In genomic region chr17:50708050-50709000, GRCh38 we compare ENCODE assay signal across 8 cellular contexts. TPM values are rescaled to one million over a fixed set of nuclear protein-coding genes. Genes with fewer than 3 reads are reported as not detected.
DNase-seq lines count a peak whose midpoint lies in the region; ATAC-seq and TF ChIP-seq lines count a peak whose summit lies in the region.

No MANE protein-coding gene starts in this region.

- DNase-seq in stimulated activated naive CD8-positive, alpha-beta T cell treated with anti-CD3 and anti-CD28 coated beads, Interleukin-15, Interleukin-2, amounts not matched to agents 100 U/mL and 50 U/mL, for 24 hours, result no peak
- DNase-seq in lung microvascular endothelial cell (ENCODE audit: low read depth in 2 of 2) (peak; percentile 23 to 38), transverse colon (no peak), T-helper 9 cell (no peak), NK-92 (lab: John Stamatoyannopoulos, UW; ENCODE audit: unreplicated experiment) (no peak)

- H3K27ac Mint-ChIP-seq in stimulated activated naive CD8-positive, alpha-beta T cell treated with anti-CD3 and anti-CD28 coated beads, Interleukin-15, Interleukin-2, amounts not matched to agents 100 ng/mL and 50 ng/mL, for 24 hours, result peak overlapping the region; percentile 95

- TF ChIP-seq POLR2A in transverse colon (IDR thresholded peaks at IDR 0.05), result peak; percentile 32

- peaks cover 54% of the 10 kb centered on the region for H3K4me1 Mint-ChIP-seq in stimulated activated naive CD8-positive, alpha-beta T cell treated with anti-CD3 and anti-CD28 coated beads, Interleukin-15, Interleukin-2, amounts not matched to agents 100 ng/mL and 50 ng/mL, for 24 hours (ENCODE audit: low read depth)

- ATAC-seq in stimulated activated naive CD8-positive, alpha-beta T cell treated with anti-CD3 and anti-CD28 coated beads, Interleukin-15, Interleukin-2, amounts not matched to agents 100 U/mL and 50 U/mL, for 24 hours, result no peak

- no peaks in the 10 kb centered on the region for H3K27me3 ChIP-seq in OCI-LY3 (ENCODE audit: low read depth, low read length)
- no peaks in the 10 kb centered on the region for H3K27me3 ChIP-seq in transverse colon

- TF ChIP-seq CTCF in OCI-LY3 (IDR thresholded peaks at IDR 0.05; ENCODE audit: low read depth, low read length) (no peak), transverse colon (IDR thresholded peaks at IDR 0.05) (peak in 1 of 5 experiments; percentile 11)

- peak overlapping the region; percentile 99 for H3K9ac ChIP-seq in OCI-LY3 (ENCODE audit: low read length)

- H3K79me2 ChIP-seq in OCI-LY3 (ENCODE audit: low read length), result peaks cover 59% of the 10 kb centered on the region

- H3K27ac ChIP-seq in OCI-LY3 (ENCODE audit: low read length), result peak overlapping the region; percentile 91
- peak overlapping the region; percentile 100 for H3K27ac ChIP-seq in cingulate gyrus (ENCODE audit: low read depth, low read length)
- H3K27ac ChIP-seq in transverse colon, result peak overlapping the region; percentile 96 to 99 (median 98)

- peaks cover 23% of the 10 kb centered on the region for H3K36me3 Mint-ChIP-seq in stimulated activated naive CD8-positive, alpha-beta T cell treated with anti-CD3 and anti-CD28 coated beads, Interleukin-15, Interleukin-2, amounts not matched to agents 100 ng/mL and 50 ng/mL, for 24 hours (ENCODE audit: low read depth)

- H2AFZ ChIP-seq in OCI-LY3 (ENCODE audit: low read depth, low read length), result peak overlapping the region; percentile 95

- H3K4me3 Mint-ChIP-seq in stimulated activated naive CD8-positive, alpha-beta T cell treated with anti-CD3 and anti-CD28 coated beads, Interleukin-15, Interleukin-2, amounts not matched to agents 100 ng/mL and 50 ng/mL, for 24 hours, result peak overlapping the region; percentile 96

- in situ Hi-C loops in transverse colon (cut with MboI; ENCODE audit: low pct_ligation_motif_present in 1 of 4, low pct_unique_long_range_greater_than_20kb in 1 of 4, low sequenced_read_pairs in 3 of 4), result no loop called here

- H3K36me3 ChIP-seq in OCI-LY3 (replicated peaks; ENCODE audit: low read depth, low read length), result peaks cover 7% of the 10 kb centered on the region
- H3K36me3 ChIP-seq in transverse colon, result no peaks in the 10 kb centered on the region

- H4K20me1 ChIP-seq in OCI-LY3 (ENCODE audit: insufficient read depth, low read length), result no peaks in the 10 kb centered on the region

- no peak for TF ChIP-seq EP300 in transverse colon (IDR thresholded peaks at IDR 0.05; ENCODE audit: low read depth)

- no peaks in the 10 kb centered on the region for H3K27me3 Mint-ChIP-seq in stimulated activated naive CD8-positive, alpha-beta T cell treated with anti-CD3 and anti-CD28 coated beads, Interleukin-15, Interleukin-2, amounts not matched to agents 100 ng/mL and 50 ng/mL, for 24 hours

- WGBS in transverse colon (ENCODE audit: low coverage in 1 of 2), 2 donors, result 2 to 3% methylated on average over 5 to 6 of the region's 6 CpGs

- peaks cover 20% of the 10 kb centered on the region for H3K4me1 ChIP-seq in OCI-LY3 (ENCODE audit: low read length)
- H3K4me1 ChIP-seq in transverse colon, result peaks cover 21 to 45% (median 38%) of the 10 kb centered on the region in 4 donors

- no peaks in the 10 kb centered on the region for H3K9me3 Mint-ChIP-seq in stimulated activated naive CD8-positive, alpha-beta T cell treated with anti-CD3 and anti-CD28 coated beads, Interleukin-15, Interleukin-2, amounts not matched to agents 100 ng/mL and 50 ng/mL, for 24 hours

- H3K4me3 ChIP-seq in OCI-LY3 (ENCODE audit: low read length) (peak overlapping the region; percentile 96), transverse colon (peak overlapping the region; percentile 24 to 68 (median 56))

- intact Hi-C loops in transverse colon (cut with DNase I; ENCODE audit: low total_unique reads), result no loop called here

- peak overlapping the region; percentile 96 for H3K4me2 ChIP-seq in OCI-LY3 (ENCODE audit: low read length)

- H3K9me3 ChIP-seq in OCI-LY3 (ENCODE audit: insufficient read depth, low read length) (no peaks in the 10 kb centered on the region), transverse colon (no peaks in the 10 kb centered on the region)

RNA-seq across cellular contexts. Expression of gene ANKRD40, which starts 0.6 kb away (rescaled TPM):
- total RNA-seq in lung microvascular endothelial cell (21.6 and 32.5 TPM in 2 replicates), transverse colon (10 to 100 TPM; 18.7 to 30.8 (median 24.2) TPM)

RNA-seq across cellular contexts. Expression of gene LUC7L3, which starts 11.1 kb away (rescaled TPM):
- total RNA-seq in lung microvascular endothelial cell, result 11.3 and 17.1 TPM in 2 replicates
- total RNA-seq in transverse colon, result 100 to 1,000 TPM in 3 of 4 donors, 10 to 100 TPM in 1; 62.8 to 984 (median 159) TPM

RNA-seq across cellular contexts. Expression of gene ANKRD40CL, which starts 59.0 kb away (rescaled TPM):
- total RNA-seq in lung microvascular endothelial cell (not detected in 2 replicates), transverse colon (10 to 100 TPM; 40.8 to 86.0 (median 74.9) TPM)

Comparison
In these comparisons a context has a peak if more than half of its experiments do, and no peak if none do; other contexts are left out.
1. DNase-seq: peak in lung microvascular endothelial cell (2 of 2); none in stimulated activated naive CD8-positive, alpha-beta T cell treated with anti-CD3 and anti-CD28 coated beads, Interleukin-15, Interleukin-2, amounts not matched to agents 100 U/mL and 50 U/mL, for 24 hours (single experiment), transverse colon (single experiment), T-helper 9 cell (single experiment) and NK-92 (single experiment).
2. RNA of gene ANKRD40CL, which starts 59.0 kb away (total RNA-seq): 40.8 to 86.0 TPM in transverse colon; not detected in lung microvascular endothelial cell; every median in the first group is over 10 times any median in the second.
3. Peak in every context shown above with its lines, with median percentiles within 50 percentile points of each other: H3K27ac ChIP-seq.